ENCODE assay signal across 7 cellular contexts in genomic region chr14:104436741-104437701, GRCh38.
DNase-seq lines count a peak whose midpoint lies in the region; ATAC-seq and TF ChIP-seq lines count a peak whose summit lies in the region.

No MANE protein-coding gene starts in this region.

- H3K27me3 Mint-ChIP-seq in T-helper 17 cell (no peaks in the 10 kb centered on the region), endothelial cell (ENCODE audit: unreplicated experiment) (peaks cover 7% of the 10 kb centered on the region)

- H3K4me3 ChIP-seq in smooth muscle cell = no peak overlapping the region

- TF ChIP-seq CTCF in smooth muscle cell (IDR thresholded peaks at IDR 0.05; ENCODE audit: borderline replicate concordance, insufficient read depth, poor library complexity, severe bottlenecking) (no peak), endothelial cell (IDR thresholded peaks at IDR 0.05; ENCODE audit: unreplicated experiment) (no peak)

- H3K27me3 ChIP-seq in smooth muscle cell (ENCODE audit: low read depth) = no peaks in the 10 kb centered on the region

- no peaks in the 10 kb centered on the region for H3K79me2 ChIP-seq in smooth muscle cell (ENCODE audit: low read depth)

- H3K27ac ChIP-seq in smooth muscle cell (ENCODE audit: low read depth) = no peak overlapping the region

- H2AFZ ChIP-seq in smooth muscle cell (ENCODE audit: low read depth) = peak overlapping the region; percentile 14

- H3K4me2 ChIP-seq in smooth muscle cell = peak overlapping the region; percentile 79

- H3K4me1 Mint-ChIP-seq in T-helper 17 cell = peaks cover 3% of the 10 kb centered on the region
- peaks cover 3% of the 10 kb centered on the region for H3K4me1 Mint-ChIP-seq in endothelial cell (ENCODE audit: unreplicated experiment)

- no peaks in the 10 kb centered on the region for H4K20me1 ChIP-seq in smooth muscle cell (ENCODE audit: low read depth)

- DNase-seq in HT-29 (ENCODE audit: low spot score) = peak; percentile 5
- DNase-seq in NCI-H748 treated with DMSO at 0.1 percent for 48 hours (lab: John Stamatoyannopoulos, UW) = peak; percentile 91
- DNase-seq in islet precursor cell = peak; percentile 54
- no peak for DNase-seq in smooth muscle cell (lab: John Stamatoyannopoulos, UW; ENCODE audit: unreplicated experiment)
- DNase-seq in T-helper 17 cell = no peak
- no peak for DNase-seq in DMS53 treated with DMSO at 0.1 percent for 48 hours (lab: John Stamatoyannopoulos, UW; ENCODE audit: unreplicated experiment)
- no peak for DNase-seq in endothelial cell (ENCODE audit: low spot score)

- H3K36me3 Mint-ChIP-seq in T-helper 17 cell (ENCODE audit: low read depth) (no peaks in the 10 kb centered on the region), endothelial cell (ENCODE audit: low read depth, unreplicated experiment) (peaks cover 5% of the 10 kb centered on the region)

- H3K9me3 Mint-ChIP-seq in endothelial cell (ENCODE audit: unreplicated experiment) = no peaks in the 10 kb centered on the region

- H3K9me3 ChIP-seq in smooth muscle cell (replicated peaks; ENCODE audit: low read depth) (no peaks in the 10 kb centered on the region), T-helper 17 cell (ENCODE audit: control insufficient read depth, low read length, poor library complexity, severe bottlenecking) (no peaks in the 10 kb centered on the region)

- H3F3A ChIP-seq in smooth muscle cell (ENCODE audit: low read depth) = no peaks in the 10 kb centered on the region

- H3K27ac Mint-ChIP-seq in T-helper 17 cell (no peak overlapping the region), endothelial cell (ENCODE audit: unreplicated experiment) (no peak overlapping the region)

- no peak overlapping the region for H3K9ac ChIP-seq in smooth muscle cell (ENCODE audit: low read depth)

- H3K4me3 Mint-ChIP-seq in T-helper 17 cell (no peak overlapping the region), endothelial cell (ENCODE audit: unreplicated experiment) (no peak overlapping the region)

- H3K36me3 ChIP-seq in smooth muscle cell (ENCODE audit: low read depth) = no peaks in the 10 kb centered on the region

- no peak for ATAC-seq in T-helper 17 cell

- WGBS in smooth muscle cell (ENCODE audit: low lambda C conversion rate) = 82% methylated on average over 15 of the region's 15 CpGs

- peaks cover 13% of the 10 kb centered on the region for H3K4me1 ChIP-seq in smooth muscle cell (ENCODE audit: low read depth)

Comparison
In these comparisons a context has a peak if more than half of its experiments do, and no peak if none do; other contexts are left out.
1. DNase-seq: peak in HT-29 (single experiment), NCI-H748 treated with DMSO at 0.1 percent for 48 hours (single experiment) and islet precursor cell (single experiment); none in smooth muscle cell (single experiment), T-helper 17 cell (0 of 3), DMS53 treated with DMSO at 0.1 percent for 48 hours (single experiment) and endothelial cell (single experiment).